In genomic region chr3:10328460-10329071, GRCh38 we compare ENCODE assay signal across 21 cellular contexts. TPM values are rescaled to one million over a fixed set of nuclear protein-coding genes. Genes with fewer than 3 reads are reported as not detected.
"Had no signal": no experiment of that assay in that cellular context is flagged by ENCODE, and none has a peak within 500 bp of the region (broad histone marks: within the 10 kb centered on the region; RNA-seq: fewer than 3 reads in every experiment).

No MANE protein-coding gene starts in this region.

- H3K4me1 Mint-ChIP-seq: nephron had no signal

- H3K4me3 ChIP-seq: left ventricle myocardium inferior, lung, suprapubic skin, thyroid gland, vagina had no signal

- H3K36me3 ChIP-seq: left ventricle myocardium inferior, neutrophil, suprapubic skin, thyroid gland, vagina had no signal

- H3K27ac Mint-ChIP-seq: dendritic cell treated with granulocyte-macrophage colony-stimulating factor and Interleukin-4, amounts not matched to agents 40 ng/mL and 50 ng/mL, for 4 days; nephron; type B pancreatic cell had no signal

- ATAC-seq: foreskin keratinocyte, left cardiac atrium, right cardiac atrium had no signal

- FAIRE-seq: colon, endothelial cell of umbilical vein, kidney, small intestine had no signal

- DNase-seq: erythroblast; foreskin keratinocyte; kidney; left cardiac atrium; left ventricle myocardium inferior; mesenchymal stem cell; midbrain; right cardiac atrium; small intestine; stimulated activated CD4-positive, alpha-beta T cell treated with anti-CD3 and anti-CD28 coated beads, Interleukin-2, amount 100 ng/mL, for 48 hours; stimulated activated naive CD4-positive, alpha-beta T cell treated with Interleukin-2 at 50 U/mL for 16 hours; thyroid gland had no signal

- H3K27ac ChIP-seq: foreskin keratinocyte, left ventricle myocardium inferior, neutrophil, suprapubic skin, thyroid gland, vagina had no signal

- H3K36me3 Mint-ChIP-seq: type B pancreatic cell had no signal

- H3K27me3 ChIP-seq: thyroid gland, vagina had no signal

- H3K4me3 Mint-ChIP-seq: dendritic cell treated with granulocyte-macrophage colony-stimulating factor and Interleukin-4, amounts not matched to agents 40 ng/mL and 50 ng/mL, for 4 days; nephron; type B pancreatic cell had no signal

- H3K4me1 ChIP-seq: foreskin keratinocyte, left ventricle myocardium inferior, suprapubic skin, thyroid gland, vagina had no signal

- H3K9me3 Mint-ChIP-seq: dendritic cell treated with granulocyte-macrophage colony-stimulating factor and Interleukin-4, amounts not matched to agents 40 ng/mL and 50 ng/mL, for 4 days; nephron; type B pancreatic cell had no signal

- H3K9me3 ChIP-seq: left ventricle myocardium inferior, neutrophil, suprapubic skin, thyroid gland, vagina had no signal

RNA-seq across cellular contexts. Expression of gene GHRL, which starts 35.8 kb away (rescaled TPM):
- total RNA-seq: endothelial cell of umbilical vein, foreskin keratinocyte, right cardiac atrium, vagina had no signal
- polyA plus RNA-seq: endothelial cell of umbilical vein, foreskin keratinocyte had no signal
